In the genomic region with DNA sequence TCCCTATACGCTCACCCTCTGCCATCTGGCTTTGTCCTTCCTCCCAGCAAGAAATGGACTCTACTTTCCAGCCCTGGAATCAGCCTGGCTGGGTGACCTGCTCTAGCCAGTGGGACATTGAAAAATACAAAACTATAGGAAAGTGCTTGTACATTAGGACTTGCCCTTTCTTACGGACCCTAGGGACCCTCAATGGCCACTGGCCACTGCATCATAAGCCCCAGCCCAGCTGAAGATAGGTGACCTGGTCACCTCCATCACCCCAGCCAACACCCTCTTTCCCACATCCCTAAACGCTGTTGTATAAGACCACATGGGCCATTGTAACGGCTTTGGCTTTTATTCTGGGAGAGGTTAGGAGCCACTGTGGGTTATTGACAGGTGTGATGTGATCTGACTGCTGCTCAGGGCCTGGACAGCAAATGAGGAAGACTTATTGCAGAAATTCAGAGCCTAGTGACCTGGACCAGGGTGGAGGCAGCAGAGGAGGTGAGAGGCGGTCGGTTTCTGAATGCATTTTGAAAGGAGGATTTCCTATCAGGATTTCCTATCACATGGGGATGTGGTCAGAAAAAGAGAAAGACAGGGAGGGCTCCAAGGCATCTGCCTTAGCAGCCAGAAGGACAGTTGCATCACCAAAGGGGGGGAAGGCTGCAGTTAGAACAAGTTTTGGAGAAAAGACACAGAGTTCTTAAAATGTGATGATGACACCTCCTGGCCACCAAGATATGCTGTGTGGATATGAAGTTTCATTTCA, we compare ENCODE assay signal across 10 cellular contexts. TPM values are rescaled to one million over a fixed set of nuclear protein-coding genes. Genes with fewer than 3 reads are reported as not detected.
DNase-seq lines count a peak whose midpoint lies in the region; ATAC-seq and TF ChIP-seq lines count a peak whose summit lies in the region.
"Had no signal": no experiment of that assay in that cellular context is flagged by ENCODE, and none has a peak within 500 bp of the region (broad histone marks: within the 10 kb centered on the region; RNA-seq: fewer than 3 reads in every experiment).

No MANE protein-coding gene starts in this region.

- peaks cover 39% of the 10 kb centered on the region for H3K4me1 Mint-ChIP-seq in T-helper 2 cell treated with Interferon-gamma antibody and Interleukin-4, amounts not matched to agents 5 μg/mL and 100 μg/mL, for 36 hours (ENCODE audit: low read depth)
- peaks cover 27 to 48% of the 10 kb centered on the region in 2 donors for H3K4me1 Mint-ChIP-seq in immature natural killer cell
- H3K4me1 Mint-ChIP-seq in stimulated activated memory B cell treated with anti-CD40 and anti-IgM and Interleukin-4, amounts not matched to agents 10 μg/mL and 1 μg/mL and 100 μg/mL, for 72 hours, result peaks cover 35% of the 10 kb centered on the region

- DNase-seq in left ventricle myocardium inferior (no peak), Right ventricle myocardium superior (no peak), immature natural killer cell (no peak), uterus (peak in 1 of 2 donors; percentile 45), iPS-NIHi11 (ENCODE audit: low spot score) (no peak), iPS-NIHi7 (ENCODE audit: extremely low spot score) (no peak)
- DNase-seq in T-helper 2 cell treated with Interferon-gamma antibody and Interleukin-4, amounts not matched to agents 5 μg/mL and 100 μg/mL, for 36 hours (ENCODE audit: low spot score), result no peak
- DNase-seq: esophagus squamous epithelium, NCI-H69 had no signal

- no peak for ATAC-seq in Right ventricle myocardium superior (ENCODE audit: poor library complexity)
- no peak for ATAC-seq in stimulated activated memory B cell treated with anti-CD40 and anti-IgM and Interleukin-4, amounts not matched to agents 10 μg/mL and 1 μg/mL and 100 μg/mL, for 72 hours

- H3K36me3 ChIP-seq in left ventricle myocardium inferior (no peaks in the 10 kb centered on the region), uterus (no peaks in the 10 kb centered on the region)
- H3K36me3 ChIP-seq: esophagus squamous epithelium had no signal

- peak overlapping the region; percentile 82 for H3K27ac Mint-ChIP-seq in T-helper 2 cell treated with Interferon-gamma antibody and Interleukin-4, amounts not matched to agents 5 μg/mL and 100 μg/mL, for 36 hours
- H3K27ac Mint-ChIP-seq in immature natural killer cell, result peak overlapping the region in 5 of 6 donors; percentile 15 to 82 (median 63)
- H3K27ac Mint-ChIP-seq in stimulated activated memory B cell treated with anti-CD40 and anti-IgM and Interleukin-4, amounts not matched to agents 10 μg/mL and 1 μg/mL and 100 μg/mL, for 72 hours, result no peak overlapping the region

- H3K4me3 ChIP-seq in left ventricle myocardium inferior, result no peak overlapping the region
- no peak overlapping the region for H3K4me3 ChIP-seq in uterus
- H3K4me3 ChIP-seq: esophagus squamous epithelium had no signal

- no peaks in the 10 kb centered on the region for H3K9me3 Mint-ChIP-seq in T-helper 2 cell treated with Interferon-gamma antibody and Interleukin-4, amounts not matched to agents 5 μg/mL and 100 μg/mL, for 36 hours
- peaks cover 0 to 2% (median 0%) of the 10 kb centered on the region in 6 donors for H3K9me3 Mint-ChIP-seq in immature natural killer cell
- H3K9me3 Mint-ChIP-seq in stimulated activated memory B cell treated with anti-CD40 and anti-IgM and Interleukin-4, amounts not matched to agents 10 μg/mL and 1 μg/mL and 100 μg/mL, for 72 hours, result peaks cover 5% of the 10 kb centered on the region

- H3K9me3 ChIP-seq in left ventricle myocardium inferior (replicated peaks), result no peaks in the 10 kb centered on the region
- no peaks in the 10 kb centered on the region for H3K9me3 ChIP-seq in uterus
- H3K9me3 ChIP-seq: esophagus squamous epithelium had no signal

- H3K36me3 Mint-ChIP-seq in T-helper 2 cell treated with Interferon-gamma antibody and Interleukin-4, amounts not matched to agents 5 μg/mL and 100 μg/mL, for 36 hours (ENCODE audit: low read depth), result no peaks in the 10 kb centered on the region
- no peaks in the 10 kb centered on the region for H3K36me3 Mint-ChIP-seq in immature natural killer cell
- peaks cover 5% of the 10 kb centered on the region for H3K36me3 Mint-ChIP-seq in stimulated activated memory B cell treated with anti-CD40 and anti-IgM and Interleukin-4, amounts not matched to agents 10 μg/mL and 1 μg/mL and 100 μg/mL, for 72 hours

- intact Hi-C loops in left ventricle myocardium inferior (cut with micrococcal nuclease) (no loop called here), Right ventricle myocardium superior (cut with DNase I) (no loop called here), uterus (cut with DNase I; ENCODE audit: low total_unique reads) (no loop called here)

- TF ChIP-seq POLR2A in uterus (IDR thresholded peaks at IDR 0.05), result no peak

- H3K27ac ChIP-seq in left ventricle myocardium inferior (replicated peaks), result peak overlapping the region; percentile 99
- H3K27ac ChIP-seq in uterus, result peak overlapping the region; percentile 25 to 84

- H3K4me1 ChIP-seq in left ventricle myocardium inferior (peaks cover 44% of the 10 kb centered on the region), uterus (peaks cover 0 to 6% of the 10 kb centered on the region in 2 donors)

- TF ChIP-seq CTCF in left ventricle myocardium inferior (IDR thresholded peaks at IDR 0.05; ENCODE audit: borderline replicate concordance) (no peak), uterus (IDR thresholded peaks at IDR 0.05) (peak in 1 of 4 experiments; percentile 5)

- peaks cover 7% of the 10 kb centered on the region for H3K27me3 Mint-ChIP-seq in T-helper 2 cell treated with Interferon-gamma antibody and Interleukin-4, amounts not matched to agents 5 μg/mL and 100 μg/mL, for 36 hours (ENCODE audit: low read depth)
- peaks cover 9 to 19% (median 14%) of the 10 kb centered on the region in 3 donors for H3K27me3 Mint-ChIP-seq in immature natural killer cell (ENCODE audit: low read depth in 3 of 3)
- no peaks in the 10 kb centered on the region for H3K27me3 Mint-ChIP-seq in stimulated activated memory B cell treated with anti-CD40 and anti-IgM and Interleukin-4, amounts not matched to agents 10 μg/mL and 1 μg/mL and 100 μg/mL, for 72 hours

- H3K27me3 ChIP-seq in left ventricle myocardium inferior (ENCODE audit: low read depth) (no peaks in the 10 kb centered on the region), uterus (no peaks in the 10 kb centered on the region)
- H3K27me3 ChIP-seq: esophagus squamous epithelium had no signal

- peak overlapping the region; percentile 93 for H3K4me3 Mint-ChIP-seq in T-helper 2 cell treated with Interferon-gamma antibody and Interleukin-4, amounts not matched to agents 5 μg/mL and 100 μg/mL, for 36 hours
- peak overlapping the region; percentile 36 to 92 (median 89) for H3K4me3 Mint-ChIP-seq in immature natural killer cell
- H3K4me3 Mint-ChIP-seq in stimulated activated memory B cell treated with anti-CD40 and anti-IgM and Interleukin-4, amounts not matched to agents 10 μg/mL and 1 μg/mL and 100 μg/mL, for 72 hours, result no peak overlapping the region

RNA-seq across cellular contexts. Expression of a gene that starts 2.2 kb away (rescaled TPM):
- 37.6 TPM for total RNA-seq in left ventricle myocardium inferior
- total RNA-seq in Right ventricle myocardium superior, result 30.7 TPM
- 10 to 100 TPM; 20.2 to 34.3 (median 23.3) TPM for polyA plus RNA-seq in immature natural killer cell
- 1,000 to 10,000 TPM in 1 of 4 donors, 100 to 1,000 TPM in 2, 10 to 100 TPM in 1; 54.4 to 1,378 (median 140) TPM for total RNA-seq in uterus

RNA-seq across cellular contexts. Expression of a gene that starts 54.3 kb away (rescaled TPM):
- total RNA-seq in left ventricle myocardium inferior (10.5 TPM), Right ventricle myocardium superior (9.7 TPM), uterus (10 to 100 TPM in 3 of 4 donors, 1 to 10 TPM in 1; 2.6 to 26.2 (median 20.4) TPM)
- polyA plus RNA-seq in immature natural killer cell, result 1 to 10 TPM in 2 of 3 donors, under 1 TPM in 1; 0.36 to 7.2 (median 3.0) TPM
